ENCODE assay signal across 18 cellular contexts in the genomic region with DNA sequence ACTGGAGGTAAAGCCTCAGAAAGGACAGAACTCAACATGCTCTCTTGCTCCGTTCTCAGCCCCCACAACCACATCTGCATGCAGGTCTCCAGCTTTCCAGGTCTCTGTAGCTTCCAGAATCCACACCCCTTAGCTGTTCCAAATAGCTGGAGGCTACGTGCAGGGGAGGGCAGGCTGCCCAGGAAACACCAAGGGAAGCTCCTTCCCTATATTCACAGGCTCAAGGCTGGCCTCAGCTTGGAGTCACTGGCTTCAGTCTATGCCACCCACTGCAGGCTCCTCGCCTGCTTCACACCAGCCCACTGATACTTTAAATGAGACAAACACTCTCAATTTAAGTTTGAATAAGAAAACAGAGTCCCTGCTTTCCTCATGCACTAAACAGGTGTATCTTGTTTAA.
A peak's percentile ranks its signal among the peaks of the same experiment; 100 is the strongest.
DNase-seq lines count a peak whose midpoint lies in the region; ATAC-seq and TF ChIP-seq lines count a peak whose summit lies in the region.
"Had no signal": no experiment of that assay in that cellular context is flagged by ENCODE, and none has a peak within 500 bp of the region (broad histone marks: within the 10 kb centered on the region; RNA-seq: fewer than 3 reads in every experiment).

No MANE protein-coding gene starts in this region.

- H3K4me1 ChIP-seq in PC-3 (ENCODE audit: insufficient read depth, low read length) = 0 out of 2 replicates have a peak, but pooled peaks cover 4% of the 10 kb centered on the region
- H3K4me1 ChIP-seq: BLaER1 had no signal

- no peaks in the 10 kb centered on the region for H3K79me2 ChIP-seq in PC-3 (ENCODE audit: low read length)

- H3F3A ChIP-seq in PC-3 (ENCODE audit: low read length, unreplicated experiment) = no peaks in the 10 kb centered on the region

- no peak overlapping the region for H3K27ac ChIP-seq in PC-3 (ENCODE audit: low read length)
- H3K27ac ChIP-seq: BLaER1 had no signal

- intact Hi-C loops in Right ventricle myocardium inferior (cut with DNase I) (no loop called here), cardiac septum (cut with DNase I) (no loop called here), PC-3 (cut with micrococcal nuclease) (no loop called here)

- POLR2A ChIA-PET in PC-3 (lab: Charles Lee; ENCODE audit: unreplicated experiment) = no interaction called here

- H2AFZ ChIP-seq in PC-3 (ENCODE audit: low read length) = no peak overlapping the region

- CTCF ChIA-PET in PC-3 (lab: Charles Lee) = no interaction called here

- TF ChIP-seq CTCF in PC-3 (conservative IDR thresholded peaks at IDR 0.05; ENCODE audit: low read depth, low read length) = no peak

- H3K4me2 ChIP-seq in PC-3 (ENCODE audit: low read length) = no peak overlapping the region
- H3K4me2 ChIP-seq: BLaER1 had no signal

- ATAC-seq in Right ventricle myocardium inferior = peak; percentile 46
- ATAC-seq in PC-3 = no peak
- ATAC-seq: CD8-positive, alpha-beta T cell; SK-N-SH treated with all-trans-retinoic acid at 6 μM for 48 hours had no signal

- H3K36me3 ChIP-seq in PC-3 (ENCODE audit: low read depth, low read length) = no peaks in the 10 kb centered on the region
- H3K36me3 ChIP-seq: BLaER1 had no signal

- no peak overlapping the region for H3K9ac ChIP-seq in PC-3 (ENCODE audit: low read length)
- H3K9ac ChIP-seq: BLaER1 had no signal

- no peaks in the 10 kb centered on the region for H3K9me2 ChIP-seq in PC-3 (replicated peaks; ENCODE audit: low read length)

- H3K4me3 ChIP-seq in PC-3 (ENCODE audit: low read length) = no peak overlapping the region
- H3K4me3 ChIP-seq: BLaER1 had no signal

- no peak for DNase-seq in Right ventricle myocardium inferior (ENCODE audit: missing footprints)
- no peak for DNase-seq in cardiac septum (ENCODE audit: low spot score)
- DNase-seq in PC-3 = peak; percentile 17
- DNase-seq in islet precursor cell = peak; percentile 71
- no peak for DNase-seq in activated CD4-positive, alpha-beta T cell treated with anti-CD3 and anti-CD28 coated beads, Interleukin-2, amount 50 U/mL, for 1 hour
- DNase-seq in activated CD4-positive, alpha-beta T cell treated with anti-CD3 and anti-CD28 coated beads for 48 hours = no peak
- DNase-seq in activated CD4-positive, alpha-beta T cell treated with anti-CD3 and anti-CD28 coated beads, Interleukin-2, amount 50 U/mL, for 48 hours = no peak
- DNase-seq: CD8-positive, alpha-beta T cell; DND-41; GF-D8; GOT3; KG1; NCI-H1092 treated with DMSO at 0.1 percent for 48 hours; NCI-H187; NCI-H82; SHP77 treated with DMSO at 0.1 percent for 48 hours had no signal

- H3K27me3 ChIP-seq in PC-3 (ENCODE audit: low read length) = peaks cover 56% of the 10 kb centered on the region
- H3K27me3 ChIP-seq: BLaER1 had no signal

- BruUV-seq in PC-3 (replicated peaks; lab: Mats Ljungman, UMichigan) = no TSS peak

- no peaks in the 10 kb centered on the region for H4K20me1 ChIP-seq in PC-3 (ENCODE audit: low read length)
- H4K20me1 ChIP-seq: BLaER1 had no signal

- no peaks in the 10 kb centered on the region for H3K9me3 ChIP-seq in PC-3 (ENCODE audit: low read length)

Comparison
In these comparisons a context has a peak if more than half of its experiments do, and no peak if none do; other contexts are left out.
1. DNase-seq: peak in PC-3 (single experiment) and islet precursor cell (single experiment); none in Right ventricle myocardium inferior (single experiment), cardiac septum (single experiment), activated CD4-positive, alpha-beta T cell treated with anti-CD3 and anti-CD28 coated beads, Interleukin-2, amount 50 U/mL, for 1 hour (single experiment), activated CD4-positive, alpha-beta T cell treated with anti-CD3 and anti-CD28 coated beads for 48 hours (single experiment) and activated CD4-positive, alpha-beta T cell treated with anti-CD3 and anti-CD28 coated beads, Interleukin-2, amount 50 U/mL, for 48 hours (0 of 2).